Comparison of ENCODE assay signal across 28 cellular contexts in the genomic region with DNA sequence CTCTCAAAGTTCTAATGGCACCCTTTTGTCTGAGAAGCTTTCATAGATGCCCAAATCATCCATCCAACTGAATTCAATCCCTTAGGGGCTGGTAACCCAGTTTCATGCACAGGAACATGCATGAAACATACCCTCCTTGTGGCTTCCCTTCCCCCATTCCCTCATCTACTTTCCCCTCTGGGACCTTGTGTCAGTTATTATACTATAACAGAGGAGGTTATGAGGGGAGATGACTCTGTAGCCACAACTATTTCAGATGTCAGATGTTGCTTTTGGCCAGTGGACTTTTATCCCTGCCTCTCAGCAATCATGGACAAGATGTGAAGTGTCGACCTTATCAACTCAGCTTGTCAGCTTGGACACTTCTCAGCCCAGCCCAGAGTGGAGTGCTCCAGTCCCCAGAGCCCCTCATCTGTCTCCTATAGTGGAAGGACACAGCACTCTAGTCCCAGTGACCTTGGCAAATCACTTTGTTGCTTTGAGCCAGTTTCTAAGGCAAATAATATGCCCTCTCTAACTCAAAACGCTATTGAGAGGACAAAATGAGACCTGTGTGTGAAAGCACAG. TPM values are rescaled to one million over a fixed set of nuclear protein-coding genes. Genes with fewer than 3 reads are reported as not detected.
A peak's percentile ranks its signal among the peaks of the same experiment; 100 is the strongest.
DNase-seq lines count a peak whose midpoint lies in the region; ATAC-seq, FAIRE-seq and TF ChIP-seq lines count a peak whose summit lies in the region.
"Had no signal": no experiment of that assay in that cellular context is flagged by ENCODE, and none has a peak within 500 bp of the region (broad histone marks: within the 10 kb centered on the region; RNA-seq: fewer than 3 reads in every experiment).

No MANE protein-coding gene starts in this region.

- TF ChIP-seq CTCF in bronchial epithelial cell (IDR thresholded peaks at IDR 0.05; ENCODE audit: insufficient read depth, low read length, severe bottlenecking), result no peak
- no peak for TF ChIP-seq CTCF in H9 (conservative IDR thresholded peaks at IDR 0.05)

- intact Hi-C loops in right cardiac atrium (cut with DNase I), result no loop called here

- H2BK120ac ChIP-seq in H9 (ENCODE audit: low read depth, low read length, poor library complexity, severe bottlenecking), result no peak overlapping the region

- peak; percentile 89 to 92 for ATAC-seq in right cardiac atrium
- ATAC-seq in HG03439 (IDR thresholded peaks at IDR 0.05; ENCODE audit: unreplicated experiment), result no peak
- no peak for ATAC-seq in GM19328 (IDR thresholded peaks at IDR 0.05; ENCODE audit: unreplicated experiment)
- ATAC-seq: activated T-cell treated with anti-CD3 and anti-CD28 coated beads, Interleukin-2, amount 50 U/mL, for 72 hours; right lobe of liver had no signal

- no peak overlapping the region for H3T11ph ChIP-seq in H9 (ENCODE audit: low read length)

- no peak overlapping the region for H2BK12ac ChIP-seq in H9 (ENCODE audit: insufficient read length, low read depth, low read length)

- H3K4ac ChIP-seq in H9 (ENCODE audit: low read depth, low read length), result no peak overlapping the region

- WGBS in right cardiac atrium, result 17% methylated on average over 2 of the region's 2 CpGs
- WGBS in H9 (ENCODE audit: extremely low coverage, insufficient read length, low lambda C conversion rate), result no CpG with 5 or more reads among the region's 2 CpGs

- H3K27ac Mint-ChIP-seq in H9, result no peak overlapping the region
- H3K27ac Mint-ChIP-seq: activated naive CD4-positive, alpha-beta T cell treated with anti-CD3 and anti-CD28 coated beads, Interleukin-2, amount 10 ng/mL, durations not matched to agents 7 days and 5 days; activated T-cell treated with anti-CD3 and anti-CD28 coated beads, Interleukin-2, amount 50 U/mL, for 72 hours had no signal

- H3K36me3 ChIP-seq in ACC112 (ENCODE audit: insufficient read depth, low read length) (peaks cover 25% of the 10 kb centered on the region), bronchial epithelial cell (ENCODE audit: control insufficient read depth, insufficient read depth, low read length) (no peaks in the 10 kb centered on the region)
- H3K36me3 ChIP-seq: right lobe of liver had no signal

- H3K4me3 Mint-ChIP-seq in H9, result no peak overlapping the region
- H3K4me3 Mint-ChIP-seq: activated naive CD4-positive, alpha-beta T cell treated with anti-CD3 and anti-CD28 coated beads, Interleukin-2, amount 10 ng/mL, durations not matched to agents 7 days and 5 days; activated T-cell treated with anti-CD3 and anti-CD28 coated beads, Interleukin-2, amount 50 U/mL, for 72 hours; central memory CD8-positive, alpha-beta T cell had no signal

- no peak overlapping the region for H3K18ac ChIP-seq in H9 (ENCODE audit: insufficient read length, low read depth, low read length)

- H2AFZ ChIP-seq in ACC112 (ENCODE audit: low read length, unreplicated experiment) (peak overlapping the region; percentile 53), H9 (ENCODE audit: low read length) (no peak overlapping the region)
- H2AFZ ChIP-seq: hepatocyte had no signal

- peaks cover 28% of the 10 kb centered on the region for H3K79me2 ChIP-seq in ACC112 (ENCODE audit: control insufficient read depth, insufficient read depth, low read length, unreplicated experiment)
- no peaks in the 10 kb centered on the region for H3K79me2 ChIP-seq in H9 (ENCODE audit: insufficient read depth, low read length)
- H3K79me2 ChIP-seq: hepatocyte had no signal

- H3K27ac ChIP-seq in ACC112 (ENCODE audit: low read depth, low read length), result peak overlapping the region; percentile 71
- peak overlapping the region; percentile 76 for H3K27ac ChIP-seq in right cardiac atrium (ENCODE audit: low read length)
- H3K27ac ChIP-seq in H9 (ENCODE audit: insufficient read length, low read depth, low read length), result no peak overlapping the region
- H3K27ac ChIP-seq: dorsolateral prefrontal cortex, hepatocyte, right lobe of liver had no signal

- H3K23ac ChIP-seq in H9 (ENCODE audit: insufficient read length, low read depth, low read length), result no peak overlapping the region

- no peak overlapping the region for H3K14ac ChIP-seq in H9 (ENCODE audit: insufficient read depth, low read length)

- no peak overlapping the region for H2BK15ac ChIP-seq in H9 (ENCODE audit: low read depth, low read length)

- no peak overlapping the region for H3K4me2 ChIP-seq in H9 (ENCODE audit: insufficient read depth, insufficient read length, low read length)
- H3K4me2 ChIP-seq: hepatocyte had no signal

- no peak overlapping the region for H4K5ac ChIP-seq in H9 (ENCODE audit: insufficient read length, low read depth, low read length)

- H3K23me2 ChIP-seq in H9 (ENCODE audit: insufficient read length, low read depth, low read length, poor library complexity, severe bottlenecking), result no peaks in the 10 kb centered on the region

- H2BK5ac ChIP-seq in H9 (ENCODE audit: insufficient read length, low read length), result no peak overlapping the region

- H3K27me3 ChIP-seq in ACC112 (ENCODE audit: insufficient read depth, low read length), result no peaks in the 10 kb centered on the region
- H3K27me3 ChIP-seq in bronchial epithelial cell (ENCODE audit: control insufficient read depth, insufficient read depth, low read length), result no peaks in the 10 kb centered on the region
- no peaks in the 10 kb centered on the region for H3K27me3 ChIP-seq in right cardiac atrium (ENCODE audit: control insufficient read depth, insufficient read depth)
- H3K27me3 ChIP-seq in H9 (ENCODE audit: insufficient read depth, low read length), result no peaks in the 10 kb centered on the region
- H3K27me3 ChIP-seq: dorsolateral prefrontal cortex, hepatocyte, right lobe of liver had no signal

- H4K20me1 ChIP-seq in H9 (ENCODE audit: control insufficient read depth, insufficient read depth, insufficient read length), result no peaks in the 10 kb centered on the region

- peak; percentile 93 for FAIRE-seq in bronchial epithelial cell (lab: Jason Lieb, UNC)
- FAIRE-seq: H54, TTC549 had no signal

- H3K27me3 Mint-ChIP-seq in H9 (ENCODE audit: low read depth), result no peaks in the 10 kb centered on the region
- H3K27me3 Mint-ChIP-seq: central memory CD8-positive, alpha-beta T cell had no signal

- no peak overlapping the region for H4K8ac ChIP-seq in H9 (replicated peaks; ENCODE audit: insufficient read length, low read depth, low read length)

- peak overlapping the region; percentile 29; the same call in 1 of the 2 replicates for H3K4me3 ChIP-seq in ACC112 (ENCODE audit: low read depth, low read length)
- H3K4me3 ChIP-seq in bronchial epithelial cell (ENCODE audit: low read depth, low read length), result no peak overlapping the region
- no peak overlapping the region for H3K4me3 ChIP-seq in right cardiac atrium (ENCODE audit: low read length)
- H3K4me3 ChIP-seq: dorsolateral prefrontal cortex, hepatocyte, right lobe of liver had no signal

- no peaks in the 10 kb centered on the region for H3K4me1 Mint-ChIP-seq in H9

- H3K9me3 ChIP-seq in right cardiac atrium (ENCODE audit: control insufficient read depth, low read length), result no peaks in the 10 kb centered on the region
- no peaks in the 10 kb centered on the region for H3K9me3 ChIP-seq in H9 (ENCODE audit: control insufficient read depth, low read depth, low read length)
- H3K9me3 ChIP-seq: right lobe of liver had no signal

- H2AK5ac ChIP-seq in H9 (ENCODE audit: insufficient read length, low read length), result no peak overlapping the region

- H3K56ac ChIP-seq in H9 (ENCODE audit: insufficient read length, low read depth, low read length), result no peak overlapping the region

- H3K9me3 Mint-ChIP-seq in H9, result no peaks in the 10 kb centered on the region
- H3K9me3 Mint-ChIP-seq: activated naive CD4-positive, alpha-beta T cell treated with anti-CD3 and anti-CD28 coated beads, Interleukin-2, amount 10 ng/mL, durations not matched to agents 7 days and 5 days; central memory CD8-positive, alpha-beta T cell had no signal

- H3K79me1 ChIP-seq in H9 (ENCODE audit: insufficient read depth, low read depth, low read length, poor library complexity, severe bottlenecking), result no peaks in the 10 kb centered on the region

- peak; percentile 12 for DNase-seq in M059J (ENCODE audit: low read depth)
- DNase-seq in bronchial epithelial cell (ENCODE audit: low read depth), result no peak
- DNase-seq in right cardiac atrium, result peak in 2 of 3 donors; percentile 55 to 70
- DNase-seq in H9, result no peak
- DNase-seq in activated CD4-positive, alpha-beta T cell treated with anti-CD3 and anti-CD28 coated beads for 48 hours, result no peak
- DNase-seq: activated CD8-positive, alpha-beta memory T cell treated with anti-CD3 and anti-CD28 coated beads for 24 hours; activated naive CD4-positive, alpha-beta T cell treated with anti-CD3 and anti-CD28 coated beads, Interleukin-2, amount 10 ng/mL, durations not matched to agents 7 days and 5 days; activated T-cell treated with anti-CD3 and anti-CD28 coated beads, Interleukin-2, amount 50 U/mL, for 72 hours; amygdala; C1 segment of cervical spinal cord; dorsolateral prefrontal cortex; NCI-H1436 treated with DMSO at 0.1 percent for 48 hours; NCI-H524 treated with DMSO at 0.1 percent for 48 hours; right lobe of liver; SIG-M5; stimulated activated CD8-positive, alpha-beta memory T cell treated with anti-CD3 and anti-CD28 coated beads, Interleukin-4, amount 100 ng/mL, for 48 hours; trophoblast cell had no signal

- H3K36me3 Mint-ChIP-seq in H9 (ENCODE audit: insufficient read depth in 1 of 3, low read depth in 3 of 3), result no peaks in the 10 kb centered on the region
- H3K36me3 Mint-ChIP-seq: activated naive CD4-positive, alpha-beta T cell treated with anti-CD3 and anti-CD28 coated beads, Interleukin-2, amount 10 ng/mL, durations not matched to agents 7 days and 5 days had no signal

- H3K9ac ChIP-seq in H9 (ENCODE audit: extremely low read depth, insufficient read length, low read length), result no peak overlapping the region

- H3K4me1 ChIP-seq in ACC112 (ENCODE audit: control insufficient read depth, insufficient read depth, low read length, unreplicated experiment), result peaks cover 51% of the 10 kb centered on the region
- peaks cover 3% of the 10 kb centered on the region for H3K4me1 ChIP-seq in right cardiac atrium (ENCODE audit: control insufficient read depth, insufficient read depth, low read length)
- H3K4me1 ChIP-seq in H9 (ENCODE audit: insufficient read depth, low read length), result no peaks in the 10 kb centered on the region

- no peak overlapping the region for H4K91ac ChIP-seq in H9 (ENCODE audit: insufficient read length, low read depth, low read length)

- H2BK20ac ChIP-seq in H9 (ENCODE audit: low read depth, low read length, poor library complexity, severe bottlenecking), result no peak overlapping the region

RNA-seq across cellular contexts. Expression of a gene that starts 8.4 kb away (rescaled TPM):
- not detected in 2 replicates for total RNA-seq in M059J (2014; rRNA removed; shearing (Covaris generic))
- total RNA-seq in bronchial epithelial cell (5.8 and 19.1 TPM in 2 replicates), right cardiac atrium (10 to 100 TPM; 44.7 to 84.0 (median 55.3) TPM), H9 (2021) (not detected in 2 replicates)
- polyA plus RNA-seq in right cardiac atrium, result 51.8 TPM
- total RNA-seq: A673, G401, lung microvascular endothelial cell had no signal

RNA-seq across cellular contexts. Expression of a gene that starts 46.6 kb away (rescaled TPM):
- total RNA-seq in M059J (2014; rRNA removed; shearing (Covaris generic)), result 0.02 TPM in 2 replicates
- total RNA-seq in bronchial epithelial cell (0.26 TPM in 2 replicates), right cardiac atrium (under 1 TPM; 0.17 to 0.47 (median 0.23) TPM), H9 (2021) (0.04 TPM in 1 of 2 replicates, not detected in the other)
- polyA plus RNA-seq in right cardiac atrium, result 0.07 TPM
- total RNA-seq: A673; activated T-cell treated with anti-CD3 and anti-CD28 coated beads, Interleukin-2, amount 50 U/mL, for 72 hours; G401; lung microvascular endothelial cell; MCF 10A had no signal

Comparison
In these comparisons a context has a peak if more than half of its experiments do, and no peak if none do; other contexts are left out.
1. DNase-seq: peak in M059J (single experiment) and right cardiac atrium (2 of 3); none in bronchial epithelial cell (single experiment), H9 (single experiment) and activated CD4-positive, alpha-beta T cell treated with anti-CD3 and anti-CD28 coated beads for 48 hours (single experiment).
2. ATAC-seq: peak in right cardiac atrium (2 of 2); none in HG03439 (single experiment) and GM19328 (single experiment).